In genomic region chr18:53792762-53793161, GRCh38 we compare ENCODE assay signal across 8 cellular contexts.
"Had no signal": no experiment of that assay in that cellular context is flagged by ENCODE, and none has a peak within 500 bp of the region (broad histone marks: within the 10 kb centered on the region; RNA-seq: fewer than 3 reads in every experiment).

No MANE protein-coding gene starts in this region.

- FAIRE-seq: HTR-8/SVneo had no signal

- H3K4me1 Mint-ChIP-seq: IgD-negative memory B cell had no signal

- H3K36me3 ChIP-seq: HAP-1 had no signal

- H3K4me3 ChIP-seq: HAP-1 had no signal

- H3K27me3 Mint-ChIP-seq: IgD-negative memory B cell had no signal

- H3K4me3 Mint-ChIP-seq: HFFc6, IgD-negative memory B cell had no signal

- ATAC-seq: HCT116 had no signal

- H3K27ac Mint-ChIP-seq: HFFc6, IgD-negative memory B cell had no signal

- DNase-seq: GOT3, H7, HFFc6, KBM-7 had no signal

- H3K36me3 Mint-ChIP-seq: IgD-negative memory B cell had no signal

- H3K9me3 ChIP-seq: HAP-1 had no signal

- H3K4me1 ChIP-seq: HAP-1 had no signal
